10 cellular contexts compared by ENCODE assay signal in genomic region chr9:112249277-112249676, GRCh38.
A peak's percentile ranks its signal among the peaks of the same experiment; 100 is the strongest.
DNase-seq lines count a peak whose midpoint lies in the region; ATAC-seq and TF ChIP-seq lines count a peak whose summit lies in the region.
"Had no signal": no experiment of that assay in that cellular context is flagged by ENCODE, and none has a peak within 500 bp of the region (broad histone marks: within the 10 kb centered on the region; RNA-seq: fewer than 3 reads in every experiment).

No MANE protein-coding gene starts in this region.

- H2BK12ac ChIP-seq in H9 (ENCODE audit: insufficient read length, low read depth, low read length), result no peak overlapping the region

- H3K79me2 ChIP-seq in H9 (ENCODE audit: insufficient read depth, low read length), result no peaks in the 10 kb centered on the region

- H3T11ph ChIP-seq in H9 (ENCODE audit: low read length), result no peak overlapping the region

- ATAC-seq in GM21360 (IDR thresholded peaks at IDR 0.05; ENCODE audit: unreplicated experiment) (peak; percentile 85), HG03442 (IDR thresholded peaks at IDR 0.05; ENCODE audit: unreplicated experiment) (peak; percentile 87), GM19324 (IDR thresholded peaks at IDR 0.05; ENCODE audit: low FRiP score, unreplicated experiment) (no peak)
- ATAC-seq: left ventricle myocardium superior had no signal

- H3K4me1 ChIP-seq in SJCRH30, result no peaks in the 10 kb centered on the region; the same call in 1 of the 2 replicates
- no peaks in the 10 kb centered on the region for H3K4me1 ChIP-seq in H9 (ENCODE audit: insufficient read depth, low read length)

- H2BK20ac ChIP-seq in H9 (ENCODE audit: low read depth, low read length, poor library complexity, severe bottlenecking), result no peak overlapping the region

- H3K14ac ChIP-seq in H9 (ENCODE audit: insufficient read depth, low read length), result no peak overlapping the region

- WGBS in H9 (ENCODE audit: extremely low coverage, insufficient read length, low lambda C conversion rate), result no CpG with 5 or more reads among the region's 1 CpG

- H4K20me1 ChIP-seq in H9 (ENCODE audit: control insufficient read depth, insufficient read depth, insufficient read length), result no peaks in the 10 kb centered on the region

- no peak overlapping the region for H2BK15ac ChIP-seq in H9 (ENCODE audit: low read depth, low read length)

- no peak overlapping the region for H3K4me2 ChIP-seq in H9 (ENCODE audit: insufficient read depth, insufficient read length, low read length)

- H3K27me3 Mint-ChIP-seq in Calu3 (ENCODE audit: unreplicated experiment) (no peaks in the 10 kb centered on the region), H9 (ENCODE audit: low read depth) (no peaks in the 10 kb centered on the region)

- peak overlapping the region; percentile 3 for H3K4me3 Mint-ChIP-seq in Calu3 (ENCODE audit: low read depth, unreplicated experiment)
- H3K4me3 Mint-ChIP-seq in H9, result no peak overlapping the region

- H3K27me3 ChIP-seq in SJCRH30 (no peaks in the 10 kb centered on the region), H9 (ENCODE audit: insufficient read depth, low read length) (no peaks in the 10 kb centered on the region)

- CTCF ChIA-PET in Calu3 (lab: Charles Lee), result no interaction called here

- H3K56ac ChIP-seq in H9 (ENCODE audit: insufficient read length, low read depth, low read length), result no peak overlapping the region

- no peak overlapping the region for H2BK5ac ChIP-seq in H9 (ENCODE audit: insufficient read length, low read length)

- H3K4me1 Mint-ChIP-seq in Calu3 (ENCODE audit: low read depth, unreplicated experiment) (peaks cover 20% of the 10 kb centered on the region), H9 (no peaks in the 10 kb centered on the region; a peak in 1 of 4 replicates)

- intact Hi-C loops in Calu3 (cut with micrococcal nuclease; ENCODE audit: unreplicated experiment), result loop anchor here (10.0 kb wide), 1 partner anchor 134 kb away; no protein-coding TSS in a partner anchor

- no peak overlapping the region for H4K91ac ChIP-seq in H9 (ENCODE audit: insufficient read length, low read depth, low read length)

- H3K23ac ChIP-seq in H9 (ENCODE audit: insufficient read length, low read depth, low read length), result no peak overlapping the region

- peaks cover 37% of the 10 kb centered on the region for H3K36me3 ChIP-seq in SJCRH30

- BruUV-seq in Calu3 (replicated peaks; lab: Mats Ljungman, UMichigan), result TSS peak; percentile 21

- no peak for TF ChIP-seq CTCF in Calu3 (IDR thresholded peaks at IDR 0.05; ENCODE audit: unreplicated experiment)
- no peak for TF ChIP-seq CTCF in cardiac fibroblast (IDR thresholded peaks at IDR 0.05; ENCODE audit: low read depth, low read length)
- no peak for TF ChIP-seq CTCF in H9 (conservative IDR thresholded peaks at IDR 0.05)

- H3K36me3 Mint-ChIP-seq in Calu3 (ENCODE audit: insufficient read depth, unreplicated experiment) (no peaks in the 10 kb centered on the region), H9 (ENCODE audit: insufficient read depth in 1 of 3, low read depth in 3 of 3) (peaks cover 8 to 21% (median 15%) of the 10 kb centered on the region in 3 experiments; a peak in 6 of 7 replicates)

- peak overlapping the region; percentile 50 for H3K27ac Mint-ChIP-seq in Calu3 (ENCODE audit: unreplicated experiment)
- H3K27ac Mint-ChIP-seq in H9, result peak overlapping the region in 1 of 3 experiments; percentile 25; a peak in 1 of 7 replicates

- H3K9me3 Mint-ChIP-seq in Calu3 (ENCODE audit: low read depth, unreplicated experiment) (no peaks in the 10 kb centered on the region), H9 (no peaks in the 10 kb centered on the region)

- H2BK120ac ChIP-seq in H9 (ENCODE audit: low read depth, low read length, poor library complexity, severe bottlenecking), result no peak overlapping the region

- H3K27ac ChIP-seq in SJCRH30 (no peak overlapping the region), H9 (ENCODE audit: insufficient read length, low read depth, low read length) (no peak overlapping the region)

- no peak overlapping the region for H4K5ac ChIP-seq in H9 (ENCODE audit: insufficient read length, low read depth, low read length)

- H2AK5ac ChIP-seq in H9 (ENCODE audit: insufficient read length, low read length), result no peak overlapping the region

- H3K4ac ChIP-seq in H9 (ENCODE audit: low read depth, low read length), result no peak overlapping the region

- no peak overlapping the region for H4K8ac ChIP-seq in H9 (replicated peaks; ENCODE audit: insufficient read length, low read depth, low read length)

- no peak overlapping the region for H3K18ac ChIP-seq in H9 (ENCODE audit: insufficient read length, low read depth, low read length)

- H3K9ac ChIP-seq in H9 (ENCODE audit: extremely low read depth, insufficient read length, low read length), result no peak overlapping the region

- no peaks in the 10 kb centered on the region for H3K79me1 ChIP-seq in H9 (ENCODE audit: insufficient read depth, low read depth, low read length, poor library complexity, severe bottlenecking)

- H3K9me3 ChIP-seq in SJCRH30 (replicated peaks) (no peaks in the 10 kb centered on the region), H9 (ENCODE audit: control insufficient read depth, low read depth, low read length) (no peaks in the 10 kb centered on the region)

- no peak overlapping the region for H3K4me3 ChIP-seq in cardiac fibroblast (replicated peaks in 1 of 2; ENCODE audit: low read depth in 2 of 2, low read length in 2 of 2)
- H3K4me3 ChIP-seq in SJCRH30, result no peak overlapping the region

- no peak for DNase-seq in Calu3
- DNase-seq in cardiac fibroblast (ENCODE audit: low read depth in 2 of 2), result peak; percentile 16 to 60
- DNase-seq in central memory CD4-positive, alpha-beta T cell, result no peak
- DNase-seq in SJCRH30, result no peak
- no peak for DNase-seq in H9
- DNase-seq: left ventricle myocardium superior, NCI-H1417 had no signal

- no peaks in the 10 kb centered on the region for H3K23me2 ChIP-seq in H9 (ENCODE audit: insufficient read length, low read depth, low read length, poor library complexity, severe bottlenecking)

- H2AFZ ChIP-seq in H9 (ENCODE audit: low read length), result no peak overlapping the region

Comparison
In these comparisons a context has a peak if more than half of its experiments do, and no peak if none do; other contexts are left out.
1. DNase-seq: peak in cardiac fibroblast (2 of 2); none in Calu3 (single experiment), central memory CD4-positive, alpha-beta T cell (single experiment), SJCRH30 (0 of 2) and H9 (single experiment).